1 cellular context compared by ENCODE assay signal in the genomic region with DNA sequence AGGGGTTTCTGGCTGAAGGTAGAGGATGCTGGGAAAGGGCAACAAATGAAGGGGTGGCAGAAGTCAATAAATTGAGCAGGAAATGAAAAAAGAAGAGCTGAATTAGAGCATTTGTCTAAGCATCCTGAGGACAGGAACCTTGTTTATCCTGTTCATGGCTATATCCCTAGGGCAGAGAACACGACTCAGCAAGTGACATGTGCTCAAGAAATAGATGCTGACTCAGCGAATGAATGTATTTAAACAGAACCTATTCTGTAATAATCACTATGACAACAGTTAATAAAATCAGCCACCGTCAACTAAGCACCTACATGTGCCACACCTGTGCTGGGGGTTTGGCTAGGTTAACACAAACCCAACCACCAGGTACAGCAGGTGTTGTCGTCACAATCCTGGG.
TF ChIP-seq lines count a peak whose summit lies in the region.

No MANE protein-coding gene starts in this region.

TF ChIP-seq in K562, 482 proteins besides CTCF, POLR2A, EP300 and RAD21:
- TF ChIP-seq MAFK (IDR thresholded peaks at IDR 0.05; ENCODE audit: low read length) (peak; percentile 99), ZNF316 (IDR thresholded peaks at IDR 0.05) (peak; percentile 98), RFX7 (CRISPR knock-in tag; IDR thresholded peaks at IDR 0.05) (no peak), C11orf30 (IDR thresholded peaks at IDR 0.05; ENCODE audit: low read depth) (peak; percentile 95), GATA2 (CRISPR knock-in tag; IDR thresholded peaks at IDR 0.05) (no peak), NR0B1 (IDR thresholded peaks at IDR 0.05; ENCODE audit: partially characterized antibody) (no peak), MAFF (IDR thresholded peaks at IDR 0.05; ENCODE audit: low read length) (peak; percentile 97), PHF20 (IDR thresholded peaks at IDR 0.05; ENCODE audit: partially characterized antibody) (no peak), MAFG (tag; conservative IDR thresholded peaks at IDR 0.05) (peak; percentile 93)
TF ChIP-seq in K562: peak in this region for 5.
